In the genomic region with DNA sequence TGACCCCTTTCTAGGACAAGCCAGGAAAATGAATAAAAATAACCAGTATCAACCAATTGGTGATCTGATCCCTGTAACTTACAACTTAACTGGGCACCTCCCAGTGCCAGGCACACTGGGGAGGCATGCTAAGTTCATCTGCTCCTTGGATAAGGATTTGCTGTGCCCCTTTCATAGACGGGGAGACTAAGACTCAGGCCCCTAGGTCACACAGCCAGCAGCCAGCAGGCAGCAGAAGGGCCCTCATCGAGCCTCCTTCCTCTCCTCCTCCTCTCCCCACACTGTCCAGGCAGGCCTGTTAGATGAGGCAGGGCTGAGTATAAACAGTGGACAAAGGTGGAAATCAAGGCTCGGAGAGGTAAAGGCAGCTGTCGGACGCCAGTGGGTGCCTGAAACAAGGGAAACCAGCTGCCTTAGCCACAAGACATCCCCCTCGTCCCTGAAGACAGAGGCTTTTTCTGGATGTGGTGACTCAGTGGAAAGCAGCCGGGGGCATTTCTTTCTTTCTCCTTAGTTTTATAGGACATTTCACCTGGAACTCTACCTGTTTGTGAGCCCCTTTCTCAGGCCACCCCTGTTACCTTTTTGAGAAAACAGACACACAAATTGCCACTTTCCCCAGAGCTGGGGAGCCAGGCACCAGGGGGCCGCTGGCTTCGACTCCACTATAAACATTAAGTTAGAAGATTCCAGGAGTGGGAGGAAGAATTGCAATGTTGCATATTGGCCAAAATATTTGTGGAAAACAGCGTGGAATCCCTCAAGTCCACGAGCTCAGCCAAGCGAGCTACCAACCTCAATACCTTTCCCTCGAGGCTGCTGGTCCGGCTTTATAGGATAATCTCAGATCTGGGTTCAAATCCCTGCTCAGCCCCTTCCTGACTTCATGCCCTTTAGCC, we compare ENCODE assay signal across 24 cellular contexts.
DNase-seq lines count a peak whose midpoint lies in the region; ATAC-seq, FAIRE-seq and TF ChIP-seq lines count a peak whose summit lies in the region.
"Had no signal": no experiment of that assay in that cellular context is flagged by ENCODE, and none has a peak within 500 bp of the region (broad histone marks: within the 10 kb centered on the region; RNA-seq: fewer than 3 reads in every experiment).

No MANE protein-coding gene starts in this region.

- H3K9me3 Mint-ChIP-seq in natural killer cell (no peaks in the 10 kb centered on the region), astrocyte (ENCODE audit: unreplicated experiment) (no peaks in the 10 kb centered on the region), immature natural killer cell (no peaks in the 10 kb centered on the region)
- H3K9me3 Mint-ChIP-seq in natural killer cell treated with Interleukin-12 subunit alpha and Interleukin-12 subunit beta and Interleukin-15 and Interleukin-18, amount 100 ng/mL, for 72 hours = no peaks in the 10 kb centered on the region

- H3K9ac ChIP-seq in astrocyte (ENCODE audit: low read length) = no peak overlapping the region

- H3K9me3 ChIP-seq in astrocyte (ENCODE audit: insufficient read depth, low read depth, low read length) = peaks cover 2% of the 10 kb centered on the region
- H3K9me3 ChIP-seq: suprapubic skin had no signal

- H3K27ac ChIP-seq in astrocyte (ENCODE audit: low read depth, low read length) = no peak overlapping the region
- H3K27ac ChIP-seq in temporal lobe (ENCODE audit: low read depth, low read length) = peak overlapping the region; percentile 44
- H3K27ac ChIP-seq: left ventricle myocardium inferior, suprapubic skin had no signal

- DNase-seq in natural killer cell (no peak), astrocyte (ENCODE audit: low read depth) (peak; percentile 53), immature natural killer cell (no peak), NCI-H82 treated with DMSO at 0.1 percent for 48 hours (lab: John Stamatoyannopoulos, UW; ENCODE audit: unreplicated experiment) (no peak)
- DNase-seq in natural killer cell treated with Interleukin-12 subunit alpha and Interleukin-12 subunit beta and Interleukin-15 and Interleukin-18, amount 100 ng/mL, for 72 hours (ENCODE audit: low spot score) = no peak
- DNase-seq: activated CD4-positive, alpha-beta T cell treated with anti-CD3 and anti-CD28 coated beads, Interleukin-2, amount 50 U/mL, for 1 hour; amygdala; glutamatergic neuron; left ventricle myocardium inferior; midbrain; NCI-H2171; NCI-H526 treated with DMSO at 0.1 percent for 48 hours; nucleus accumbens; OCI-M1; SHP77 treated with DMSO at 0.1 percent for 48 hours; stimulated activated CD4-positive, alpha-beta T cell treated with anti-CD3 and anti-CD28 coated beads, Interleukin-12 subunit alpha, Interleukin-12 subunit beta, amount 100 ng/mL, for 4 hours; T-cell had no signal

- H2AFZ ChIP-seq in astrocyte (ENCODE audit: low read depth, low read length) = no peak overlapping the region

- H3K36me3 Mint-ChIP-seq in natural killer cell (peaks cover 10% of the 10 kb centered on the region), astrocyte (ENCODE audit: low read depth, unreplicated experiment) (no peaks in the 10 kb centered on the region), immature natural killer cell (peaks cover 17 to 55% (median 30%) of the 10 kb centered on the region in 3 donors)
- H3K36me3 Mint-ChIP-seq in natural killer cell treated with Interleukin-12 subunit alpha and Interleukin-12 subunit beta and Interleukin-15 and Interleukin-18, amount 100 ng/mL, for 72 hours = peaks cover 14% of the 10 kb centered on the region

- peaks cover 6% of the 10 kb centered on the region for H3K4me1 ChIP-seq in astrocyte (ENCODE audit: insufficient read depth, low read length)

- H3K27me3 ChIP-seq in astrocyte (ENCODE audit: insufficient read depth, low read length) = no peaks in the 10 kb centered on the region
- H3K27me3 ChIP-seq: suprapubic skin had no signal

- ATAC-seq in natural killer cell (no peak), HG02763 (IDR thresholded peaks at IDR 0.05; ENCODE audit: unreplicated experiment) (no peak), HG03196 (IDR thresholded peaks at IDR 0.05; ENCODE audit: unreplicated experiment) (no peak)
- no peak for ATAC-seq in natural killer cell treated with Interleukin-12 subunit alpha and Interleukin-12 subunit beta and Interleukin-15 and Interleukin-18, amount 100 ng/mL, for 72 hours
- ATAC-seq: K562, T-cell had no signal

- no peak overlapping the region for H3K4me2 ChIP-seq in astrocyte (ENCODE audit: low read length)

- H3K4me3 Mint-ChIP-seq in natural killer cell = no peak overlapping the region
- H3K4me3 Mint-ChIP-seq in natural killer cell treated with Interleukin-12 subunit alpha and Interleukin-12 subunit beta and Interleukin-15 and Interleukin-18, amount 100 ng/mL, for 72 hours = no peak overlapping the region
- no peak overlapping the region for H3K4me3 Mint-ChIP-seq in astrocyte (ENCODE audit: unreplicated experiment)
- H3K4me3 Mint-ChIP-seq in immature natural killer cell = no peak overlapping the region
- H3K4me3 Mint-ChIP-seq: T-cell had no signal

- FAIRE-seq in astrocyte (lab: Jason Lieb, UNC) = no peak
- FAIRE-seq: colon, G401.6, K562 had no signal

- H3K27me3 Mint-ChIP-seq in natural killer cell (ENCODE audit: low read depth in 2 of 2) (no peaks in the 10 kb centered on the region), astrocyte (ENCODE audit: low read depth, unreplicated experiment) (peaks cover 2% of the 10 kb centered on the region), immature natural killer cell (ENCODE audit: low read depth in 3 of 3) (peaks cover 4 to 34% (median 21%) of the 10 kb centered on the region in 3 donors)
- H3K27me3 Mint-ChIP-seq in natural killer cell treated with Interleukin-12 subunit alpha and Interleukin-12 subunit beta and Interleukin-15 and Interleukin-18, amount 100 ng/mL, for 72 hours = no peaks in the 10 kb centered on the region
- H3K27me3 Mint-ChIP-seq: T-cell had no signal

- H3K27ac Mint-ChIP-seq in natural killer cell (peak overlapping the region; percentile 64 to 75), astrocyte (ENCODE audit: unreplicated experiment) (peak overlapping the region; percentile 72), immature natural killer cell (peak overlapping the region; percentile 31 to 78 (median 62))
- peak overlapping the region in 1 of 2 donors; percentile 74 for H3K27ac Mint-ChIP-seq in natural killer cell treated with Interleukin-12 subunit alpha and Interleukin-12 subunit beta and Interleukin-15 and Interleukin-18, amount 100 ng/mL, for 72 hours
- H3K27ac Mint-ChIP-seq: T-cell had no signal

- no peaks in the 10 kb centered on the region for H3K79me2 ChIP-seq in astrocyte (ENCODE audit: insufficient read depth, low read length)

- H3K4me3 ChIP-seq in astrocyte (ENCODE audit: insufficient read depth, low read depth, low read length) = no peak overlapping the region
- H3K4me3 ChIP-seq: K562, left ventricle myocardium inferior, suprapubic skin had no signal

- no peaks in the 10 kb centered on the region for H3K36me3 ChIP-seq in astrocyte (ENCODE audit: insufficient read depth, low read length)
- H3K36me3 ChIP-seq: suprapubic skin had no signal

- intact Hi-C loops in natural killer cell (cut with micrococcal nuclease) = no loop called here

- no peaks in the 10 kb centered on the region for H4K20me1 ChIP-seq in astrocyte (ENCODE audit: insufficient read depth, low read length)

- TF ChIP-seq CTCF in natural killer cell (IDR thresholded peaks at IDR 0.05) (no peak), astrocyte (IDR thresholded peaks at IDR 0.05; ENCODE audit: insufficient read depth, low read depth, low read length) (no peak)

- H3K4me1 Mint-ChIP-seq in natural killer cell (peaks cover 57 to 63% of the 10 kb centered on the region in 2 donors), astrocyte (ENCODE audit: low read depth, unreplicated experiment) (peaks cover 12% of the 10 kb centered on the region), immature natural killer cell (peaks cover 49 to 71% of the 10 kb centered on the region in 2 donors)
- peaks cover 39 to 41% of the 10 kb centered on the region in 2 donors for H3K4me1 Mint-ChIP-seq in natural killer cell treated with Interleukin-12 subunit alpha and Interleukin-12 subunit beta and Interleukin-15 and Interleukin-18, amount 100 ng/mL, for 72 hours (ENCODE audit: low read depth in 2 of 2)
